16 cellular contexts compared by ENCODE assay signal in the genomic region with DNA sequence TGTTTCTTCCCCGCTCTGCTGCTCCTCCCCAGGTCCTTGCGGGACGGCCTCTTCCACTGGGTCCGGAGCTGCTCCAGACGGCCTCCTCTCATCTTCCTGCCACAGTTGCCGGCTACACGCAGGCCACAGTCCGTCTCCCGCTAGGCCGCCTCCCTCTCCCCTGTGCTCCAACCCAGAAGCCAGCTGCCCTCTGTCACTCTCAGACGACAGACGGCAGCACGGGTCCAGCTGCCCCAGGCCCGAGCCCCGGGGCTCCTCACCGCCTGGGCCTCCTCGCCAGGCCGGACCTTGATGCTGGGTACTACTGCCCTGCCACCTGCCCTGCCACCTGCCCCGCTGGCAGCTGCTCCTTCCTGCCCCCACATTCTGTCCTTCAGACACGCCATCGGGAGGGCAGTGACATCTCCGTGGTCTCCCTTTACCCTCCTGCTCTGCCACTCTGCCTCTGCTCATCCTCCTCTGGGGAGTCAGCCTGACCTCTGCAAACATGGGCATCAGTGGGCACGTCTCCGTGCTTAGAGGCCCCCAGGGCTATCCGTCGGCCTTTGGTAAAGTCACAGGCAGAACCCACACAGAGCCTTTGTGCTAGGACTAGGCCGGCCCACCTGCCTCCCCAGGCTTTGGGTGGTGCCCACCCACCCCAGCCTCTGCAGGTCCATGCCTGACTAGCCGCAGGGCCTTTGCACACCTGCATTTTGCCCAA. TPM values are rescaled to one million over a fixed set of nuclear protein-coding genes. Genes with fewer than 3 reads are reported as not detected.
DNase-seq lines count a peak whose midpoint lies in the region; ATAC-seq, FAIRE-seq and TF ChIP-seq lines count a peak whose summit lies in the region.
"Had no signal": no experiment of that assay in that cellular context is flagged by ENCODE, and none has a peak within 500 bp of the region (broad histone marks: within the 10 kb centered on the region; RNA-seq: fewer than 3 reads in every experiment).

No MANE protein-coding gene starts in this region.

- no peaks in the 10 kb centered on the region for H3K9me3 Mint-ChIP-seq in WTC11
- H3K9me3 Mint-ChIP-seq: CD4-positive, alpha-beta memory T cell; memory B cell had no signal

- DNase-seq in right atrium auricular region (ENCODE audit: low spot score): peak; percentile 36
- DNase-seq in left cardiac atrium: no peak
- no peak for DNase-seq in WTC11 (ENCODE audit: low spot score)
- peak; percentile 7 for DNase-seq in mucosa of gallbladder (ENCODE audit: low spot score)
- no peak for DNase-seq in HTR-8/SVneo (ENCODE audit: insufficient read length, low spot score)
- no peak for DNase-seq in GM19239 (ENCODE audit: insufficient read length, low spot score)
- no peak for DNase-seq in DMS 273 (lab: John Stamatoyannopoulos, UW; ENCODE audit: unreplicated experiment)
- DNase-seq: heart right ventricle; NCI-H1092 treated with DMSO at 0.1 percent for 48 hours; NK-92 treated with Interleukin-12 subunit alpha and Interleukin-12 subunit beta, amount 100 ng/mL, for 24 hours; substantia nigra had no signal

- peaks cover 40% of the 10 kb centered on the region for H3K27me3 Mint-ChIP-seq in WTC11 (ENCODE audit: low read depth)

- no peaks in the 10 kb centered on the region for H3K4me1 ChIP-seq in right atrium auricular region

- peaks cover 22% of the 10 kb centered on the region for H3K4me1 Mint-ChIP-seq in WTC11

- no peak overlapping the region for H3K27ac Mint-ChIP-seq in WTC11
- H3K27ac Mint-ChIP-seq: memory B cell had no signal

- H3K4me3 Mint-ChIP-seq in WTC11: no peak overlapping the region
- H3K4me3 Mint-ChIP-seq: memory B cell had no signal

- H3K4me3 ChIP-seq in right atrium auricular region: no peak overlapping the region
- H3K4me3 ChIP-seq: heart right ventricle, SK-N-MC had no signal

- intact Hi-C loops in left cardiac atrium (cut with DNase I): no loop called here

- no peaks in the 10 kb centered on the region for H3K9me3 ChIP-seq in right atrium auricular region
- H3K9me3 ChIP-seq: heart right ventricle had no signal

- no peaks in the 10 kb centered on the region for H3K36me3 ChIP-seq in right atrium auricular region
- H3K36me3 ChIP-seq: heart right ventricle had no signal

- no peak overlapping the region for H3K27ac ChIP-seq in right atrium auricular region
- H3K27ac ChIP-seq: heart right ventricle, SK-N-MC had no signal

- FAIRE-seq in HTR-8/SVneo (lab: Jason Lieb, UNC) (no peak), GM19239 (lab: Jason Lieb, UNC) (no peak)
- FAIRE-seq: astrocyte, endometrium had no signal

- POLR2A ChIA-PET in WTC11 (lab: Charles Lee): no interaction called here

- ATAC-seq in left cardiac atrium: no peak
- 0 out of 2 replicates have a peak, but pooled peaks have one; percentile 12 for ATAC-seq in WTC11
- ATAC-seq: heart right ventricle had no signal

- no peaks in the 10 kb centered on the region for H3K36me3 Mint-ChIP-seq in WTC11
- H3K36me3 Mint-ChIP-seq: CD4-positive, alpha-beta memory T cell; memory B cell had no signal

- TF ChIP-seq CTCF in right atrium auricular region (IDR thresholded peaks at IDR 0.05): no peak
- no peak for TF ChIP-seq CTCF in WTC11 (IDR thresholded peaks at IDR 0.05)

- CTCF ChIA-PET in WTC11 (lab: Charles Lee): interaction anchor here (1.4 kb wide), 1 partner anchor 91 kb away, joined by 5 read pairs; no protein-coding TSS in a partner anchor

- H3K27me3 ChIP-seq in right atrium auricular region: no peaks in the 10 kb centered on the region

TF ChIP-seq in WTC11, 78 proteins besides CTCF, POLR2A, EP300 and RAD21:
- TF ChIP-seq, protein P1, sequence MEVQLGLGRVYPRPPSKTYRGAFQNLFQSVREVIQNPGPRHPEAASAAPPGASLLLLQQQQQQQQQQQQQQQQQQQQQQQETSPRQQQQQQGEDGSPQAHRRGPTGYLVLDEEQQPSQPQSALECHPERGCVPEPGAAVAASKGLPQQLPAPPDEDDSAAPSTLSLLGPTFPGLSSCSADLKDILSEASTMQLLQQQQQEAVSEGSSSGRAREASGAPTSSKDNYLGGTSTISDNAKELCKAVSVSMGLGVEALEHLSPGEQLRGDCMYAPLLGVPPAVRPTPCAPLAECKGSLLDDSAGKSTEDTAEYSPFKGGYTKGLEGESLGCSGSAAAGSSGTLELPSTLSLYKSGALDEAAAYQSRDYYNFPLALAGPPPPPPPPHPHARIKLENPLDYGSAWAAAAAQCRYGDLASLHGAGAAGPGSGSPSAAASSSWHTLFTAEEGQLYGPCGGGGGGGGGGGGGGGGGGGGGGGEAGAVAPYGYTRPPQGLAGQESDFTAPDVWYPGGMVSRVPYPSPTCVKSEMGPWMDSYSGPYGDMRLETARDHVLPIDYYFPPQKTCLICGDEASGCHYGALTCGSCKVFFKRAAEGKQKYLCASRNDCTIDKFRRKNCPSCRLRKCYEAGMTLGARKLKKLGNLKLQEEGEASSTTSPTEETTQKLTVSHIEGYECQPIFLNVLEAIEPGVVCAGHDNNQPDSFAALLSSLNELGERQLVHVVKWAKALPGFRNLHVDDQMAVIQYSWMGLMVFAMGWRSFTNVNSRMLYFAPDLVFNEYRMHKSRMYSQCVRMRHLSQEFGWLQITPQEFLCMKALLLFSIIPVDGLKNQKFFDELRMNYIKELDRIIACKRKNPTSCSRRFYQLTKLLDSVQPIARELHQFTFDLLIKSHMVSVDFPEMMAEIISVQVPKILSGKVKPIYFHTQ (CRISPR knock-in tag; IDR thresholded peaks at IDR 0.05): no peak
- no peak for TF ChIP-seq FOXP1 (CRISPR knock-in tag; IDR thresholded peaks at IDR 0.05; ENCODE audit: borderline replicate concordance)
- no peak for TF ChIP-seq GABPB1 (CRISPR knock-in tag; IDR thresholded peaks at IDR 0.05)
- TF ChIP-seq ZNF232 (CRISPR knock-in tag; IDR thresholded peaks at IDR 0.05): no peak
- no peak for TF ChIP-seq TEAD1 (CRISPR knock-in tag; IDR thresholded peaks at IDR 0.05)
- no peak for TF ChIP-seq JUN (CRISPR knock-in tag; IDR thresholded peaks at IDR 0.05)
- no peak for TF ChIP-seq ZNF317 (CRISPR knock-in tag; IDR thresholded peaks at IDR 0.05; ENCODE audit: borderline replicate concordance, low read depth)
- TF ChIP-seq, protein P2, sequence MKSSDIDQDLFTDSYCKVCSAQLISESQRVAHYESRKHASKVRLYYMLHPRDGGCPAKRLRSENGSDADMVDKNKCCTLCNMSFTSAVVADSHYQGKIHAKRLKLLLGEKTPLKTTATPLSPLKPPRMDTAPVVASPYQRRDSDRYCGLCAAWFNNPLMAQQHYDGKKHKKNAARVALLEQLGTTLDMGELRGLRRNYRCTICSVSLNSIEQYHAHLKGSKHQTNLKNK (CRISPR knock-in tag; IDR thresholded peaks at IDR 0.05): no peak
- TF ChIP-seq TP53 (CRISPR knock-in tag; IDR thresholded peaks at IDR 0.05): no peak
- no peak for TF ChIP-seq TEAD4 (CRISPR knock-in tag; IDR thresholded peaks at IDR 0.05)
- no peak for TF ChIP-seq EMX1 (CRISPR knock-in tag; IDR thresholded peaks at IDR 0.05)
- TF ChIP-seq SMAD4 (CRISPR knock-in tag; IDR thresholded peaks at IDR 0.05): no peak
- no peak for TF ChIP-seq ZNF396 (CRISPR knock-in tag; IDR thresholded peaks at IDR 0.05; ENCODE audit: borderline replicate concordance)
- TF ChIP-seq NR2C2 (CRISPR knock-in tag; IDR thresholded peaks at IDR 0.05): no peak
- no peak for TF ChIP-seq RELA (CRISPR knock-in tag; IDR thresholded peaks at IDR 0.05; ENCODE audit: borderline replicate concordance)
- TF ChIP-seq JAZF1 (CRISPR knock-in tag; IDR thresholded peaks at IDR 0.05): no peak
- TF ChIP-seq, protein P3, sequence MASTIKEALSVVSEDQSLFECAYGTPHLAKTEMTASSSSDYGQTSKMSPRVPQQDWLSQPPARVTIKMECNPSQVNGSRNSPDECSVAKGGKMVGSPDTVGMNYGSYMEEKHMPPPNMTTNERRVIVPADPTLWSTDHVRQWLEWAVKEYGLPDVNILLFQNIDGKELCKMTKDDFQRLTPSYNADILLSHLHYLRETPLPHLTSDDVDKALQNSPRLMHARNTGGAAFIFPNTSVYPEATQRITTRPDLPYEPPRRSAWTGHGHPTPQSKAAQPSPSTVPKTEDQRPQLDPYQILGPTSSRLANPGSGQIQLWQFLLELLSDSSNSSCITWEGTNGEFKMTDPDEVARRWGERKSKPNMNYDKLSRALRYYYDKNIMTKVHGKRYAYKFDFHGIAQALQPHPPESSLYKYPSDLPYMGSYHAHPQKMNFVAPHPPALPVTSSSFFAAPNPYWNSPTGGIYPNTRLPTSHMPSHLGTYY (CRISPR knock-in tag; IDR thresholded peaks at IDR 0.05): no peak
- TF ChIP-seq SP1 (CRISPR knock-in tag; conservative IDR thresholded peaks at IDR 0.05): no peak
- TF ChIP-seq ZNF219 (CRISPR knock-in tag; IDR thresholded peaks at IDR 0.05; ENCODE audit: borderline replicate concordance): no peak
- TF ChIP-seq NFATC4 (CRISPR knock-in tag; IDR thresholded peaks at IDR 0.05): no peak

RNA-seq across cellular contexts. Expression of gene TH, which starts 43.1 kb away (rescaled TPM):
- total RNA-seq in right atrium auricular region: not detected
- not detected for total RNA-seq in left cardiac atrium
- 0.16 TPM in 1 of 3 replicates, not detected in the others for total RNA-seq in WTC11 (2021)
- total RNA-seq in mucosa of gallbladder: 2.1 TPM
- total RNA-seq: astrocyte; CD4-positive, alpha-beta memory T cell; heart right ventricle had no signal

RNA-seq across cellular contexts. Expression of gene INS, which starts 53.7 kb away (rescaled TPM):
- total RNA-seq in right atrium auricular region (not detected), left cardiac atrium (not detected), WTC11 (2021) (0.44 to 0.62 TPM in 2 of 3 replicates, not detected in the other), mucosa of gallbladder (1.2 TPM)
- total RNA-seq: astrocyte; CD4-positive, alpha-beta memory T cell had no signal

RNA-seq across cellular contexts. Expression of gene ASCL2, which starts 55.7 kb away (rescaled TPM):
- under 1 TPM in 1 of 2 donors, not detected in 1; 0.51 TPM for total RNA-seq in right atrium auricular region
- total RNA-seq in left cardiac atrium: under 1 TPM; 0.39 to 0.50 TPM
- total RNA-seq in WTC11 (2021): 0.24 to 0.73 TPM (median 0.64 TPM) in 3 replicates
- 1.1 TPM for total RNA-seq in mucosa of gallbladder
- total RNA-seq: astrocyte had no signal

Comparison
In these comparisons a context has a peak if more than half of its experiments do, and no peak if none do; other contexts are left out.
1. DNase-seq: peak in right atrium auricular region (single experiment) and mucosa of gallbladder (single experiment); none in left cardiac atrium (single experiment), WTC11 (single experiment), HTR-8/SVneo (single experiment), GM19239 (single experiment) and DMS 273 (single experiment).